Comparison of ENCODE assay signal across 21 cellular contexts in the genomic region with DNA sequence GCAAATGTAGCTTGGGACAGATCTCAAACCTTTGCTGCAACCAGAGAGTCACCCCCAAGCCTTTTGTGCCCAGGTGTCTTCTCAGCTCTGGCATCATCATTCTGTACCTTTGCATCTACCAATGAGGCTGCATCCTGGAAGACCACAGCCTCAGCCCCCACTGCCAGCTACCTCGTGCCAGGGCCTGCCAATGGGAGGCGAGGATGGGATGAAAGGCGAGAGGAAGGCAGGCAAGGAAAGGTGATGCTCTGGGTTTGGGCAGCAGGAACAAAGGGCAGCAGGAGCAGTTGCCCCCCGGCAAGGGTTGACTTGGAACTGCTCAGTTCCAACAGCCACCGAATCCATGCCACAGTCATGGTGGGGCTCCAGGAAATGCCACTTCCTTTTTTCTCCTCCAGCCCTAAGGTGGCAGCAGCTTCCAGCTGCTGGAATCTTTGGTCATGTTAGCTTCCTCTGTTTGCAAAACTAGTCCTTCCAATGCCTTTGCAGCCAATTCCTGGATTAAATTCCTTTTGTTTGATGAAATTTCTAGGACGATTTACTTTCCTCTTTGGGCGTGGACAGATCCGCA.
"Had no signal": no experiment of that assay in that cellular context is flagged by ENCODE, and none has a peak within 500 bp of the region (broad histone marks: within the 10 kb centered on the region; RNA-seq: fewer than 3 reads in every experiment).

No MANE protein-coding gene starts in this region.

- ATAC-seq: heart left ventricle; left colon; mucosa of descending colon; natural killer cell; pancreas; right lobe of liver; stimulated activated effector memory CD8-positive, alpha-beta T cell treated with anti-CD3 and anti-CD28 coated beads, Interleukin-12 subunit alpha, Interleukin-12 subunit beta, amount 100 ng/mL, for 72 hours; stimulated activated naive CD8-positive, alpha-beta T cell treated with anti-CD3 and anti-CD28 coated beads, Interleukin-15, Interleukin-2, amounts not matched to agents 100 U/mL and 50 U/mL, for 24 hours had no signal

- FAIRE-seq: pancreas had no signal

- H3K9me3 ChIP-seq: heart left ventricle, mucosa of descending colon, pancreas, prostate gland, right lobe of liver, suprapubic skin, tibial artery, upper lobe of left lung had no signal

- H3K27ac ChIP-seq: dorsolateral prefrontal cortex, heart left ventricle, pancreas, prostate gland, right lobe of liver, suprapubic skin, tibial artery, upper lobe of left lung had no signal

- H3K27me3 ChIP-seq: dorsolateral prefrontal cortex, pancreas, right lobe of liver, tibial artery, upper lobe of left lung had no signal

- H3K36me3 ChIP-seq: heart left ventricle, pancreas, prostate gland, right lobe of liver, suprapubic skin, tibial artery, upper lobe of left lung had no signal

- H3K4me1 ChIP-seq: heart left ventricle, pancreas, prostate gland, right lobe of liver, suprapubic skin, tibial artery, upper lobe of left lung had no signal

- DNase-seq: cortex of kidney; dorsolateral prefrontal cortex; effector CD8-positive, alpha-beta T cell; foreskin melanocyte; heart left ventricle; hippocampal formation; left colon; mucosa of descending colon; natural killer cell; nucleus accumbens; pancreas; retina; right lobe of liver; stimulated activated CD4-positive, alpha-beta T cell treated with anti-CD3 and anti-CD28 coated beads, Interleukin-4, amount 100 ng/mL, for 1 hour; stimulated activated CD8-positive, alpha-beta memory T cell treated with anti-CD3 and anti-CD28 coated beads, Interleukin-4, amount 100 ng/mL, for 48 hours; stimulated activated naive CD8-positive, alpha-beta T cell treated with anti-CD3 and anti-CD28 coated beads, Interleukin-15, Interleukin-2, amounts not matched to agents 100 U/mL and 50 U/mL, for 24 hours; tibial artery; upper lobe of left lung had no signal

- H3K4me3 ChIP-seq: dorsolateral prefrontal cortex, heart left ventricle, mucosa of descending colon, pancreas, prostate gland, right lobe of liver, suprapubic skin, tibial artery, upper lobe of left lung had no signal
